Comparison of ENCODE assay signal across 24 cellular contexts in the genomic region with DNA sequence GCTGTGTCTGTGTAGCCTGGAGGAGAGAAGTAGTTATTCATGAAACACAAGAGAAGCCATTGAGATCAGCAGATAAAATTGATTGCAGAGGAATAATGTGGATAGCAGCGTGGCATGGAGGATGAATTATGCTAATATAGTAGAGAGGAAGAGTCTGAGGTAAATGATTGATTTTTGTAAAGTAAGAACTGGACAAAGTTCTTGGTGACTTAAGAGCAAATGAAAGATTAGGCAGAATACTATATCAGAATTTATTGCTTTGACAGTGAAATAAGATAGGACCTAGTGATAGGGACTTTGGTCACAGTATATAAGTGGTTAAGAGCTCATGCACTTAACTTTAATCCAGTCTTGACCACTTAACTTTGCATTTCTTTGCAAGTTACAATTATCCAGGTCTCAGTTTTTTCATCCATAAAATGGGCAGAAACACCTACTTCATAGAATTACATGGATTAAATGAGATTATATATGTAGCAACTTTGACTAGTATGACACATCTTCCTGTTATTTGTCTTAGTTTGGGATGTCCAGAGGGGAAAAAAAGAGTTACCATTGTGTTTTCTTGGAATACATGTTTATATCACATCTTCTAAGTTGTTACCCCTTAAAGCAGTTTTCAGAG.
"Had no signal": no experiment of that assay in that cellular context is flagged by ENCODE, and none has a peak within 500 bp of the region (broad histone marks: within the 10 kb centered on the region; RNA-seq: fewer than 3 reads in every experiment).

No MANE protein-coding gene starts in this region.

- H3K4me3 ChIP-seq: left ventricle myocardium inferior, lung, ovary, right atrium auricular region, right lobe of liver, suprapubic skin, thoracic aorta, tibial artery, upper lobe of right lung had no signal

- DNase-seq: hypothalamus; immature natural killer cell; kidney; left ventricle myocardium inferior; mesendoderm; naive thymus-derived CD4-positive, alpha-beta T cell; ovary; right lobe of liver; stimulated activated CD4-positive, alpha-beta T cell treated with anti-CD3 and anti-CD28 coated beads, Interleukin-12 subunit alpha, Interleukin-12 subunit beta, amount 100 ng/mL, for 4 hours; stimulated activated CD4-positive, alpha-beta T cell treated with anti-CD3 and anti-CD28 coated beads, Interleukin-15, amount 100 ng/mL, for 24 hours; stimulated activated CD4-positive, alpha-beta T cell treated with anti-CD3 and anti-CD28 coated beads, Interleukin-2, amount 100 ng/mL, for 24 hours; stimulated activated CD4-positive, alpha-beta T cell treated with anti-CD3 and anti-CD28 coated beads, Interleukin-4, amount 100 ng/mL, for 1 hour; stimulated activated naive CD4-positive, alpha-beta T cell; tibial artery; trophoblast cell; upper lobe of right lung had no signal

- H3K27ac ChIP-seq: left ventricle myocardium inferior, ovary, right atrium auricular region, right lobe of liver, suprapubic skin, thoracic aorta, tibial artery, upper lobe of right lung had no signal

- H3K27me3 ChIP-seq: ovary, right atrium auricular region, right lobe of liver, suprapubic skin, tibial artery, upper lobe of right lung had no signal

- H3K36me3 ChIP-seq: left ventricle myocardium inferior, ovary, right atrium auricular region, right lobe of liver, suprapubic skin, thoracic aorta, tibial artery, upper lobe of right lung had no signal

- H3K9me3 ChIP-seq: left ventricle myocardium inferior, ovary, right atrium auricular region, right lobe of liver, suprapubic skin, thoracic aorta, tibial artery, upper lobe of right lung had no signal

- H3K4me1 ChIP-seq: right atrium auricular region, right lobe of liver, upper lobe of right lung had no signal

- FAIRE-seq: islet of Langerhans, kidney, urothelium cell line had no signal

- ATAC-seq: naive thymus-derived CD4-positive, alpha-beta T cell; natural killer cell treated with Interleukin-12 subunit alpha and Interleukin-12 subunit beta and Interleukin-15 and Interleukin-18, amount 100 ng/mL, for 72 hours; stimulated activated effector memory CD8-positive, alpha-beta T cell treated with anti-CD3 and anti-CD28 coated beads, Interleukin-12 subunit alpha, Interleukin-12 subunit beta, amount 100 ng/mL, for 72 hours; upper lobe of right lung had no signal
